ENCODE assay signal across 1 cellular context in the genomic region with DNA sequence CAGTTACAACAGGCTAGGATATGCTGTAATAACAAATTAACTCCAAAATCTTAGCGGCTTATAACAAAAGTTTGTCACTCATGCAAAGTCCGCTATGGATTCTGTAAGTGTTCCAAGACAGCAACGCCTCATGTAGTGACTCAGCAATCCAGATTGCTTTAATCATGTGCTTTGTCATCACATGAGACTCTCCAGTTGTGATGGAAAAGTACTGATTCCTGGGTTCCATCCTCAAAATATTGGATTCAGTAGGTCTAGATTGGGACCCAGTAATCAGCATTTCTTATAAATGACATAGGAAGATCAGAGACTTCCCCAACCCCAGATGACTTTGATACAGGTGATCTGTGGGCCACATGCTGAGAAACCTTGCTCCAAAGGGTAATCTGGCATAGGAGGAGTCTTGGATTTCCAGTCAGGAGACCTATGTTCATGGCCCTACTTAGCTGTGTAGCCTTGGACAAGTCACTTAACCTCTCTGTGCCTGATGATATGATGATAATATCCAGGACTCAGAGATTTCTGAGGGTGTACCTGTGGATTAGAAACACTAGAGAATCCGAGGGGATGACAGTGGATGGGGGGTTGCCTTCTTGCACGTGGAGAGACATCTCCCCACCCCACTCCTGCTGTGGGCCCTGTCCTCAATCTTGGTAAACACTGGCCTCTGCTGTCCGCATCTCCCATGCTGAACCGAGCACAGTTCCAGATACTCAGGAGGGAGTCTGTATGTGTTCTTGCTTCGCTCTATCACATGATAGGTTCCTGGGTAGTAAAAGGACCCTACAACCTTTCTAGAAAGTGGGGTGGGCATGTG.
TF ChIP-seq lines count a peak whose summit lies in the region.

No MANE protein-coding gene starts in this region.

TF ChIP-seq in K562, 482 proteins besides CTCF, POLR2A, EP300 and RAD21 (continued from another document and continues in another):
- TF ChIP-seq, protein P1, sequence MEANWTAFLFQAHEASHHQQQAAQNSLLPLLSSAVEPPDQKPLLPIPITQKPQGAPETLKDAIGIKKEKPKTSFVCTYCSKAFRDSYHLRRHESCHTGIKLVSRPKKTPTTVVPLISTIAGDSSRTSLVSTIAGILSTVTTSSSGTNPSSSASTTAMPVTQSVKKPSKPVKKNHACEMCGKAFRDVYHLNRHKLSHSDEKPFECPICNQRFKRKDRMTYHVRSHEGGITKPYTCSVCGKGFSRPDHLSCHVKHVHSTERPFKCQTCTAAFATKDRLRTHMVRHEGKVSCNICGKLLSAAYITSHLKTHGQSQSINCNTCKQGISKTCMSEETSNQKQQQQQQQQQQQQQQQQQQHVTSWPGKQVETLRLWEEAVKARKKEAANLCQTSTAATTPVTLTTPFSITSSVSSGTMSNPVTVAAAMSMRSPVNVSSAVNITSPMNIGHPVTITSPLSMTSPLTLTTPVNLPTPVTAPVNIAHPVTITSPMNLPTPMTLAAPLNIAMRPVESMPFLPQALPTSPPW (CRISPR knock-in tag; IDR thresholded peaks at IDR 0.05) = 0 out of 2 replicates have a peak, but pooled peaks have one; percentile 23
- no peak for TF ChIP-seq NFXL1 (CRISPR knock-in tag; IDR thresholded peaks at IDR 0.05)
- no peak for TF ChIP-seq RHOXF2B (CRISPR knock-in tag; conservative IDR thresholded peaks at IDR 0.05)
- TF ChIP-seq POU5F1 (IDR thresholded peaks at IDR 0.05; ENCODE audit: borderline replicate concordance, low read depth, low read length, partially characterized antibody) = no peak
- TF ChIP-seq SLC30A9 (CRISPR knock-in tag; IDR thresholded peaks at IDR 0.05) = no peak
- TF ChIP-seq RBM25 (IDR thresholded peaks at IDR 0.05; ENCODE audit: low read depth, low read length, severe bottlenecking) = peak; percentile 67
- no peak for TF ChIP-seq HMG20A (CRISPR knock-in tag; conservative IDR thresholded peaks at IDR 0.05)
- TF ChIP-seq, protein P2, sequence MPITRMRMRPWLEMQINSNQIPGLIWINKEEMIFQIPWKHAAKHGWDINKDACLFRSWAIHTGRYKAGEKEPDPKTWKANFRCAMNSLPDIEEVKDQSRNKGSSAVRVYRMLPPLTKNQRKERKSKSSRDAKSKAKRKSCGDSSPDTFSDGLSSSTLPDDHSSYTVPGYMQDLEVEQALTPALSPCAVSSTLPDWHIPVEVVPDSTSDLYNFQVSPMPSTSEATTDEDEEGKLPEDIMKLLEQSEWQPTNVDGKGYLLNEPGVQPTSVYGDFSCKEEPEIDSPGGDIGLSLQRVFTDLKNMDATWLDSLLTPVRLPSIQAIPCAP (CRISPR knock-in tag; IDR thresholded peaks at IDR 0.05; ENCODE audit: borderline replicate concordance) = no peak
- TF ChIP-seq ZNF197 (CRISPR knock-in tag; IDR thresholded peaks at IDR 0.05; ENCODE audit: low read depth) = no peak
- no peak for TF ChIP-seq PYGO2 (tag; IDR thresholded peaks at IDR 0.05)
- TF ChIP-seq MCM2 (IDR thresholded peaks at IDR 0.05; ENCODE audit: low read depth) = no peak
- no peak for TF ChIP-seq CHD2 (IDR thresholded peaks at IDR 0.05; ENCODE audit: low read depth, low read length)
- TF ChIP-seq KDM1A (IDR thresholded peaks at IDR 0.05) = peak in 1 of 2 experiments; percentile 48; a peak in 2 of 4 replicates
- TF ChIP-seq CBX1 (IDR thresholded peaks at IDR 0.05; ENCODE audit: low read depth) = peak; percentile 19; the same call in 1 of the 2 replicates
- peak; percentile 31; the same call in 1 of the 2 replicates for TF ChIP-seq BHLHE40 (IDR thresholded peaks at IDR 0.05; ENCODE audit: low read length)
- TF ChIP-seq SMC3 (conservative IDR thresholded peaks at IDR 0.05; ENCODE audit: insufficient read depth, low read depth, low read length) = no peak
- TF ChIP-seq SMARCC2 (IDR thresholded peaks at IDR 0.05; ENCODE audit: low read depth) = no peak
- TF ChIP-seq, protein P3, sequence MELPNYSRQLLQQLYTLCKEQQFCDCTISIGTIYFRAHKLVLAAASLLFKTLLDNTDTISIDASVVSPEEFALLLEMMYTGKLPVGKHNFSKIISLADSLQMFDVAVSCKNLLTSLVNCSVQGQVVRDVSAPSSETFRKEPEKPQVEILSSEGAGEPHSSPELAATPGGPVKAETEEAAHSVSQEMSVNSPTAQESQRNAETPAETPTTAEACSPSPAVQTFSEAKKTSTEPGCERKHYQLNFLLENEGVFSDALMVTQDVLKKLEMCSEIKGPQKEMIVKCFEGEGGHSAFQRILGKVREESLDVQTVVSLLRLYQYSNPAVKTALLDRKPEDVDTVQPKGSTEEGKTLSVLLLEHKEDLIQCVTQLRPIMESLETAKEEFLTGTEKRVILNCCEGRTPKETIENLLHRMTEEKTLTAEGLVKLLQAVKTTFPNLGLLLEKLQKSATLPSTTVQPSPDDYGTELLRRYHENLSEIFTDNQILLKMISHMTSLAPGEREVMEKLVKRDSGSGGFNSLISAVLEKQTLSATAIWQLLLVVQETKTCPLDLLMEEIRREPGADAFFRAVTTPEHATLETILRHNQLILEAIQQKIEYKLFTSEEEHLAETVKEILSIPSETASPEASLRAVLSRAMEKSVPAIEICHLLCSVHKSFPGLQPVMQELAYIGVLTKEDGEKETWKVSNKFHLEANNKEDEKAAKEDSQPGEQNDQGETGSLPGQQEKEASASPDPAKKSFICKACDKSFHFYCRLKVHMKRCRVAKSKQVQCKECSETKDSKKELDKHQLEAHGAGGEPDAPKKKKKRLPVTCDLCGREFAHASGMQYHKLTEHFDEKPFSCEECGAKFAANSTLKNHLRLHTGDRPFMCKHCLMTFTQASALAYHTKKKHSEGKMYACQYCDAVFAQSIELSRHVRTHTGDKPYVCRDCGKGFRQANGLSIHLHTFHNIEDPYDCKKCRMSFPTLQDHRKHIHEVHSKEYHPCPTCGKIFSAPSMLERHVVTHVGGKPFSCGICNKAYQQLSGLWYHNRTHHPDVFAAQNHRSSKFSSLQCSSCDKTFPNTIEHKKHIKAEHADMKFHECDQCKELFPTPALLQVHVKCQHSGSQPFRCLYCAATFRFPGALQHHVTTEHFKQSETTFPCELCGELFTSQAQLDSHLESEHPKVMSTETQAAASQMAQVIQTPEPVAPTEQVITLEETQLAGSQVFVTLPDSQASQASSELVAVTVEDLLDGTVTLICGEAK (IDR thresholded peaks at IDR 0.05) = no peak
- TF ChIP-seq, protein P3 (CRISPR knock-in tag; IDR thresholded peaks at IDR 0.05) = no peak
- TF ChIP-seq ZNF707 (CRISPR knock-in tag; conservative IDR thresholded peaks at IDR 0.05) = no peak
- TF ChIP-seq MAFG (tag; conservative IDR thresholded peaks at IDR 0.05) = peak; percentile 98
- TF ChIP-seq NCOA4 (IDR thresholded peaks at IDR 0.05; ENCODE audit: partially characterized antibody) = no peak
- TF ChIP-seq, protein P4, sequence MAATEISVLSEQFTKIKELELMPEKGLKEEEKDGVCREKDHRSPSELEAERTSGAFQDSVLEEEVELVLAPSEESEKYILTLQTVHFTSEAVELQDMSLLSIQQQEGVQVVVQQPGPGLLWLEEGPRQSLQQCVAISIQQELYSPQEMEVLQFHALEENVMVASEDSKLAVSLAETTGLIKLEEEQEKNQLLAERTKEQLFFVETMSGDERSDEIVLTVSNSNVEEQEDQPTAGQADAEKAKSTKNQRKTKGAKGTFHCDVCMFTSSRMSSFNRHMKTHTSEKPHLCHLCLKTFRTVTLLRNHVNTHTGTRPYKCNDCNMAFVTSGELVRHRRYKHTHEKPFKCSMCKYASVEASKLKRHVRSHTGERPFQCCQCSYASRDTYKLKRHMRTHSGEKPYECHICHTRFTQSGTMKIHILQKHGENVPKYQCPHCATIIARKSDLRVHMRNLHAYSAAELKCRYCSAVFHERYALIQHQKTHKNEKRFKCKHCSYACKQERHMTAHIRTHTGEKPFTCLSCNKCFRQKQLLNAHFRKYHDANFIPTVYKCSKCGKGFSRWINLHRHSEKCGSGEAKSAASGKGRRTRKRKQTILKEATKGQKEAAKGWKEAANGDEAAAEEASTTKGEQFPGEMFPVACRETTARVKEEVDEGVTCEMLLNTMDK (IDR thresholded peaks at IDR 0.05; ENCODE audit: borderline replicate concordance, insufficient read depth, low read depth, low read length, poor library complexity, severe bottlenecking) = no peak
- no peak for TF ChIP-seq NEUROD1 (IDR thresholded peaks at IDR 0.05; ENCODE audit: borderline replicate concordance, low read depth, low read length, partially characterized antibody)
- TF ChIP-seq ARID2 (IDR thresholded peaks at IDR 0.05) = no peak
- peak; percentile 47; the same call in 1 of the 2 replicates for TF ChIP-seq DPF2 (IDR thresholded peaks at IDR 0.05)
- no peak for TF ChIP-seq SP2 (IDR thresholded peaks at IDR 0.05; ENCODE audit: extremely low read depth, low read depth, low read length, poor library complexity, severe bottlenecking)
- TF ChIP-seq, protein P5, sequence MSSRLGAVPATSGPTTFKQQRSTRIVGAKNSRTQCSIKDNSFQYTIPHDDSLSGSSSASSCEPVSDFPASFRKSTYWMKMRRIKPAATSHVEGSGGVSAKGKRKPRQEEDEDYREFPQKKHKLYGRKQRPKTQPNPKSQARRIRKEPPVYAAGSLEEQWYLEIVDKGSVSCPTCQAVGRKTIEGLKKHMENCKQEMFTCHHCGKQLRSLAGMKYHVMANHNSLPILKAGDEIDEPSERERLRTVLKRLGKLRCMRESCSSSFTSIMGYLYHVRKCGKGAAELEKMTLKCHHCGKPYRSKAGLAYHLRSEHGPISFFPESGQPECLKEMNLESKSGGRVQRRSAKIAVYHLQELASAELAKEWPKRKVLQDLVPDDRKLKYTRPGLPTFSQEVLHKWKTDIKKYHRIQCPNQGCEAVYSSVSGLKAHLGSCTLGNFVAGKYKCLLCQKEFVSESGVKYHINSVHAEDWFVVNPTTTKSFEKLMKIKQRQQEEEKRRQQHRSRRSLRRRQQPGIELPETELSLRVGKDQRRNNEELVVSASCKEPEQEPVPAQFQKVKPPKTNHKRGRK (tag; IDR thresholded peaks at IDR 0.05) = no peak
- no peak for TF ChIP-seq ZFP30 (CRISPR knock-in tag; IDR thresholded peaks at IDR 0.05; ENCODE audit: borderline replicate concordance)
- TF ChIP-seq MEF2A (IDR thresholded peaks at IDR 0.05; ENCODE audit: control insufficient read depth, low read depth, low read length) = no peak
- no peak for TF ChIP-seq EHMT2 (IDR thresholded peaks at IDR 0.05)
- TF ChIP-seq KAT2B (IDR thresholded peaks at IDR 0.05; ENCODE audit: low read depth, low read length) = no peak
- peak; percentile 39; the same call in 1 of the 2 replicates for TF ChIP-seq JUND (IDR thresholded peaks at IDR 0.05; ENCODE audit: borderline replicate concordance, low read depth, low read length)
- peak; percentile 71; the same call in 2 of the 3 replicates for TF ChIP-seq JUND (tag; IDR thresholded peaks at IDR 0.05; ENCODE audit: borderline replicate concordance, low read depth, low read length)
- TF ChIP-seq ZNF717 (CRISPR knock-in tag; IDR thresholded peaks at IDR 0.05) = no peak
- peak; percentile 55; the same call in 1 of the 2 replicates for TF ChIP-seq HDAC2 (IDR thresholded peaks at IDR 0.05)
- no peak for TF ChIP-seq SPI1 (IDR thresholded peaks at IDR 0.05; ENCODE audit: borderline replicate concordance, low read depth, low read length)
- TF ChIP-seq, protein P6, sequence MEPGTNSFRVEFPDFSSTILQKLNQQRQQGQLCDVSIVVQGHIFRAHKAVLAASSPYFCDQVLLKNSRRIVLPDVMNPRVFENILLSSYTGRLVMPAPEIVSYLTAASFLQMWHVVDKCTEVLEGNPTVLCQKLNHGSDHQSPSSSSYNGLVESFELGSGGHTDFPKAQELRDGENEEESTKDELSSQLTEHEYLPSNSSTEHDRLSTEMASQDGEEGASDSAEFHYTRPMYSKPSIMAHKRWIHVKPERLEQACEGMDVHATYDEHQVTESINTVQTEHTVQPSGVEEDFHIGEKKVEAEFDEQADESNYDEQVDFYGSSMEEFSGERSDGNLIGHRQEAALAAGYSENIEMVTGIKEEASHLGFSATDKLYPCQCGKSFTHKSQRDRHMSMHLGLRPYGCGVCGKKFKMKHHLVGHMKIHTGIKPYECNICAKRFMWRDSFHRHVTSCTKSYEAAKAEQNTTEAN (CRISPR knock-in tag; IDR thresholded peaks at IDR 0.05) = no peak
- TF ChIP-seq ZNF561 (CRISPR knock-in tag; conservative IDR thresholded peaks at IDR 0.05) = no peak
- TF ChIP-seq CCNT2 (IDR thresholded peaks at IDR 0.05; ENCODE audit: borderline replicate concordance, extremely low read depth, insufficient read length, low read depth, low read length) = no peak
- TF ChIP-seq, protein P7, sequence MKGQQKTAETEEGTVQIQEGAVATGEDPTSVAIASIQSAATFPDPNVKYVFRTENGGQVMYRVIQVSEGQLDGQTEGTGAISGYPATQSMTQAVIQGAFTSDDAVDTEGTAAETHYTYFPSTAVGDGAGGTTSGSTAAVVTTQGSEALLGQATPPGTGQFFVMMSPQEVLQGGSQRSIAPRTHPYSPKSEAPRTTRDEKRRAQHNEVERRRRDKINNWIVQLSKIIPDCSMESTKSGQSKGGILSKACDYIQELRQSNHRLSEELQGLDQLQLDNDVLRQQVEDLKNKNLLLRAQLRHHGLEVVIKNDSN (CRISPR knock-in tag; IDR thresholded peaks at IDR 0.05) = no peak
- TF ChIP-seq ZNF696 (CRISPR knock-in tag; conservative IDR thresholded peaks at IDR 0.05) = no peak
- TF ChIP-seq ATF1 (CRISPR knock-in tag; IDR thresholded peaks at IDR 0.05) = no peak
- TF ChIP-seq ATF1 (tag; IDR thresholded peaks at IDR 0.05) = peak; percentile 64
- TF ChIP-seq FIP1L1 (IDR thresholded peaks at IDR 0.05; ENCODE audit: low read depth, low read length, poor library complexity, severe bottlenecking) = no peak
- no peak for TF ChIP-seq PTBP1 (IDR thresholded peaks at IDR 0.05; ENCODE audit: low read depth, low read length)
